Comparison of ENCODE assay signal across 10 cellular contexts in the genomic region with DNA sequence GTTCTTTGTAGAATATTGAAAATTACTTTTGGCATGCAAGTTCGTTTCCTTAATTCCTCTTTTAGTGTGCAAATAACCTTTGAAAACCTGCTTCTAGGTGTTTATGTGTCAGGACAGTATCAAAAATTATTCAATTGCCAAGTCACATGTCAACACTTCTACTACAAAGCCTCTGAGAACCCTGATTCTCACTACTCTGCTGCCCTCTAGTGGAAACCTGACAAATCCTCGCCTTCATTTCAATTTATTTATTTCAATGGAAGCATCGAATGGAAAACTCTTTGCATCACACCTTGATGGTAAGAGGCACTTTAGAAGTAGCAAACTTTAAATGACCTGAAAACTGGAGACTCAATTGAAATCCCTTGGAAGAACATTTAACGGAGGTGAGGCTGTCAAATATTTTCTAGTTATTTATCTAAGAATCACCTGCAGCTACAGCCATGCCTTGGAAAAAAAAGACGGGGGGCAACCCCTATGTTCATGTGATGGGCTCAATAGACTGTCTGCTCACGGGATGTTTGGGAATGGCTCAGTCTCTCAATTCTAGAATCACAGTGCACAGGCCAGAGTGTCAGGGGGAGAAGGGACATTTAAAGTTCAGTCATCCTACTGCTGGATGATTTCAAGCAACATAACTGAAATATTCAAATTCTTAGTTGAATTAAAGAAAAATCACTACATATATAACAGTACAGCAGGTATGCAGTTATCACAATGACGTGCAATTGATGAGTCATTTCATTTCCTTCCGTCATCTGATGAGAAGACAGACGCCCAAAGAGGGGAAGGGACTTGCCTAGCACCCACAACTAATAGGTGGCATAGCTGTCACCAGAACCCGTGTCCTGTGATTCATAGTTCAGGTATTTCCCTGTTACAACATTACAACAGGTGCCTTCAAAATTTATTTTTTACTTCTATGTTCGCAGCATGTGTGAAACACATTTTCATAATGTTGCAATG.
DNase-seq lines count a peak whose midpoint lies in the region; ATAC-seq and TF ChIP-seq lines count a peak whose summit lies in the region.
"Had no signal": no experiment of that assay in that cellular context is flagged by ENCODE, and none has a peak within 500 bp of the region (broad histone marks: within the 10 kb centered on the region; RNA-seq: fewer than 3 reads in every experiment).

No MANE protein-coding gene starts in this region.

- no peak overlapping the region for H3K4me3 Mint-ChIP-seq in glutamatergic neuron (ENCODE audit: unreplicated experiment)
- H3K4me3 Mint-ChIP-seq in activated T-helper 2 cell treated with anti-CD3 and anti-CD28 coated beads, Interferon-gamma antibody, Interleukin-2, Interleukin-4, amounts not matched to agents 10 μg/mL and 5 μg/mL and 100 μg/mL, durations not matched to agents 14 hours and 24 hours and 36 hours (ENCODE audit: low read depth): no peak overlapping the region
- H3K4me3 Mint-ChIP-seq: activated naive CD8-positive, alpha-beta T cell had no signal

- H3K4me3 ChIP-seq in WI38 (ENCODE audit: low read depth, low read length) (no peak overlapping the region), skeletal muscle cell (ENCODE audit: low read depth, low read length) (no peak overlapping the region)
- H3K4me3 ChIP-seq: BLaER1 had no signal

- peaks cover 12% of the 10 kb centered on the region for H3K4me1 Mint-ChIP-seq in glutamatergic neuron (ENCODE audit: low read depth, unreplicated experiment)
- no peaks in the 10 kb centered on the region for H3K4me1 Mint-ChIP-seq in activated T-helper 2 cell treated with anti-CD3 and anti-CD28 coated beads, Interferon-gamma antibody, Interleukin-2, Interleukin-4, amounts not matched to agents 10 μg/mL and 5 μg/mL and 100 μg/mL, durations not matched to agents 14 hours and 24 hours and 36 hours (ENCODE audit: low read depth)

- H3K9me3 Mint-ChIP-seq in glutamatergic neuron (ENCODE audit: unreplicated experiment): no peaks in the 10 kb centered on the region
- peaks cover 5% of the 10 kb centered on the region for H3K9me3 Mint-ChIP-seq in activated T-helper 2 cell treated with anti-CD3 and anti-CD28 coated beads, Interferon-gamma antibody, Interleukin-2, Interleukin-4, amounts not matched to agents 10 μg/mL and 5 μg/mL and 100 μg/mL, durations not matched to agents 14 hours and 24 hours and 36 hours

- H3K27ac Mint-ChIP-seq in glutamatergic neuron (ENCODE audit: unreplicated experiment): no peak overlapping the region
- H3K27ac Mint-ChIP-seq in activated T-helper 2 cell treated with anti-CD3 and anti-CD28 coated beads, Interferon-gamma antibody, Interleukin-2, Interleukin-4, amounts not matched to agents 10 μg/mL and 5 μg/mL and 100 μg/mL, durations not matched to agents 14 hours and 24 hours and 36 hours: no peak overlapping the region
- H3K27ac Mint-ChIP-seq: activated naive CD8-positive, alpha-beta T cell had no signal

- ATAC-seq in HG02642 (IDR thresholded peaks at IDR 0.05; ENCODE audit: poor library complexity, unreplicated experiment): peak; percentile 50

- TF ChIP-seq CTCF in WI38 (IDR thresholded peaks at IDR 0.05; ENCODE audit: low read depth, low read length) (peak; percentile 44; the same call in 1 of the 2 replicates), glutamatergic neuron (IDR thresholded peaks at IDR 0.05; ENCODE audit: partially characterized antibody, unreplicated experiment) (peak; percentile 87)

- DNase-seq in NCI-H2081 (lab: John Stamatoyannopoulos, UW): peak; percentile 70 to 74
- DNase-seq in NCI-H2081 treated with DMSO at 0.1 percent for 48 hours (lab: John Stamatoyannopoulos, UW): no peak
- peak; percentile 77 for DNase-seq in NCI-H2171 (lab: John Stamatoyannopoulos, UW)
- DNase-seq in glutamatergic neuron: peak; percentile 21
- peak; percentile 26 for DNase-seq in skeletal muscle cell (ENCODE audit: low read depth)
- DNase-seq in activated T-helper 2 cell treated with anti-CD3 and anti-CD28 coated beads, Interferon-gamma antibody, Interleukin-2, Interleukin-4, amounts not matched to agents 10 μg/mL and 5 μg/mL and 100 μg/mL, durations not matched to agents 14 hours and 24 hours and 36 hours (ENCODE audit: low spot score): no peak

- intact Hi-C loops in activated T-helper 2 cell treated with anti-CD3 and anti-CD28 coated beads, Interferon-gamma antibody, Interleukin-2, Interleukin-4, amounts not matched to agents 10 μg/mL and 5 μg/mL and 100 μg/mL, durations not matched to agents 14 hours and 24 hours and 36 hours (cut with micrococcal nuclease): no loop called here

- H3K27me3 Mint-ChIP-seq in glutamatergic neuron (ENCODE audit: unreplicated experiment): no peaks in the 10 kb centered on the region
- H3K27me3 Mint-ChIP-seq in activated T-helper 2 cell treated with anti-CD3 and anti-CD28 coated beads, Interferon-gamma antibody, Interleukin-2, Interleukin-4, amounts not matched to agents 10 μg/mL and 5 μg/mL and 100 μg/mL, durations not matched to agents 14 hours and 24 hours and 36 hours (ENCODE audit: low read depth): no peaks in the 10 kb centered on the region
- H3K27me3 Mint-ChIP-seq: activated naive CD8-positive, alpha-beta T cell had no signal

- H3K36me3 Mint-ChIP-seq in glutamatergic neuron (ENCODE audit: unreplicated experiment): no peaks in the 10 kb centered on the region
- H3K36me3 Mint-ChIP-seq in activated T-helper 2 cell treated with anti-CD3 and anti-CD28 coated beads, Interferon-gamma antibody, Interleukin-2, Interleukin-4, amounts not matched to agents 10 μg/mL and 5 μg/mL and 100 μg/mL, durations not matched to agents 14 hours and 24 hours and 36 hours (ENCODE audit: low read depth): no peaks in the 10 kb centered on the region
- H3K36me3 Mint-ChIP-seq: activated naive CD8-positive, alpha-beta T cell had no signal

Comparison
In these comparisons a context has a peak if more than half of its experiments do, and no peak if none do; other contexts are left out.
1. DNase-seq: peak in NCI-H2081 (2 of 2), NCI-H2171 (single experiment), glutamatergic neuron (single experiment) and skeletal muscle cell (single experiment); none in NCI-H2081 treated with DMSO at 0.1 percent for 48 hours (single experiment) and activated T-helper 2 cell treated with anti-CD3 and anti-CD28 coated beads, Interferon-gamma antibody, Interleukin-2, Interleukin-4, amounts not matched to agents 10 μg/mL and 5 μg/mL and 100 μg/mL, durations not matched to agents 14 hours and 24 hours and 36 hours (single experiment).